Comparison of ENCODE assay signal across 20 cellular contexts in genomic region chr19:12871681-12872080, GRCh38. TPM values are rescaled to one million over a fixed set of nuclear protein-coding genes. Genes with fewer than 3 reads are reported as not detected.
DNase-seq lines count a peak whose midpoint lies in the region; ATAC-seq, FAIRE-seq and TF ChIP-seq lines count a peak whose summit lies in the region.
"Had no signal": no experiment of that assay in that cellular context is flagged by ENCODE, and none has a peak within 500 bp of the region (broad histone marks: within the 10 kb centered on the region; RNA-seq: fewer than 3 reads in every experiment).

No MANE protein-coding gene starts in this region.

- H2AFZ ChIP-seq in K562 (ENCODE audit: low read depth, low read length) = no peak overlapping the region

- no peak for TF ChIP-seq POLR2A in K562 (conservative IDR thresholded peaks at IDR 0.05)
- TF ChIP-seq POLR2A in gastroesophageal sphincter (IDR thresholded peaks at IDR 0.05) = no peak

- no peaks in the 10 kb centered on the region for H3K79me2 ChIP-seq in K562 (ENCODE audit: control insufficient read depth, insufficient read depth, low read length)

- DNase-seq in HEK293T (ENCODE audit: extremely low spot score) (no peak), K562 (ENCODE audit: extremely low read depth in 1 of 4, low spot score in 3 of 4) (no peak), nephron progenitor cell (no peak)
- DNase-seq: CD8-positive, alpha-beta T cell; COR-L47; DMS79; GOT3; H9; IMR-90 had no signal

- 39% methylated on average over 3 of the region's 3 CpGs for WGBS in K562 (ENCODE audit: insufficient coverage, low coverage, missing lambda C conversion rate)
- WGBS in gastroesophageal sphincter (ENCODE audit: low coverage in 1 of 2), 2 donors = 84 to 87% methylated on average over 2 to 3 of the region's 3 CpGs

- H3K4me2 ChIP-seq in K562 (ENCODE audit: insufficient read depth, low read length) = no peak overlapping the region
- H3K4me2 ChIP-seq: KMS-11 had no signal

- TF ChIP-seq CTCF in K562 (IDR thresholded peaks at IDR 0.05 in 2 of 3, conservative IDR thresholded peaks at IDR 0.05 in 1 of 3; ENCODE audit: insufficient read depth in 2 of 3, low read depth in 1 of 3, low read length in 3 of 3) (no peak), nephron progenitor cell (IDR thresholded peaks at IDR 0.05) (no peak), gastroesophageal sphincter (IDR thresholded peaks at IDR 0.05) (no peak)

- H3K27me3 Mint-ChIP-seq in nephron progenitor cell (ENCODE audit: low read depth, poor library complexity) = peaks cover 17% of the 10 kb centered on the region

- H3K36me3 Mint-ChIP-seq in nephron progenitor cell (ENCODE audit: low read depth) = peaks cover 40% of the 10 kb centered on the region

- FAIRE-seq in K562 (lab: Jason Lieb, UNC) = no peak
- FAIRE-seq: GM18507 had no signal

- no peak for TF ChIP-seq EP300 in K562 (IDR thresholded peaks at IDR 0.05; ENCODE audit: low read length)
- no peak for TF ChIP-seq EP300 in gastroesophageal sphincter (IDR thresholded peaks at IDR 0.05)

- in situ Hi-C loops in K562 (cut with MboI) = no loop called here

- peaks cover 7% of the 10 kb centered on the region for H3K4me1 Mint-ChIP-seq in nephron progenitor cell

- H3K4me3 ChIP-seq in K562 (no peak overlapping the region), gastroesophageal sphincter (no peak overlapping the region)
- H3K4me3 ChIP-seq: GM12878 had no signal

- H3K9me3 Mint-ChIP-seq in nephron progenitor cell = peaks cover 13% of the 10 kb centered on the region
- H3K9me3 Mint-ChIP-seq: CD8-positive, alpha-beta T cell had no signal

- H4K20me1 ChIP-seq in K562 (replicated peaks; ENCODE audit: control insufficient read depth, insufficient read depth, low read length) = no peaks in the 10 kb centered on the region

- CTCF ChIA-PET in HEK293T (lab: Yijun Ruan, JAX) = no interaction called here
- CTCF ChIA-PET in K562 (lab: Yijun Ruan, JAX; ENCODE audit: low intra/inter-chr PET ratio) = no interaction called here

- no peaks in the 10 kb centered on the region for H3K27me3 ChIP-seq in K562 (ENCODE audit: control insufficient read depth in 2 of 2, insufficient read depth in 2 of 2, low read length in 2 of 2)
- peaks cover 25% of the 10 kb centered on the region for H3K27me3 ChIP-seq in gastroesophageal sphincter

- H3K27ac Mint-ChIP-seq in nephron progenitor cell = peak overlapping the region; percentile 11
- H3K27ac Mint-ChIP-seq: H9 had no signal

- peaks cover 5 to 46% of the 10 kb centered on the region in 2 experiments; a peak in 4 of 5 replicates for H3K4me1 ChIP-seq in K562 (replicated peaks in 1 of 2; ENCODE audit: control insufficient read depth in 2 of 2, insufficient read depth in 2 of 2, low read length in 2 of 2)
- peaks cover 0 to 13% (median 5%) of the 10 kb centered on the region in 3 donors for H3K4me1 ChIP-seq in gastroesophageal sphincter

- intact Hi-C loops in K562 (cut with micrococcal nuclease) = no loop called here

- POLR2A ChIA-PET in HEK293T (lab: Yijun Ruan, JAX) = no interaction called here
- POLR2A ChIA-PET in K562 (lab: Yijun Ruan, JAX) = interaction anchor here (1.0 to 3.3 kb wide), 3 partner anchors 10 to 50 kb away, joined by 3 to 37 read pairs (median 23); partner anchors contain the start of genes DNASE2 and KLF1

- no TSS peak for BruUV-seq in K562 (replicated peaks; lab: Mats Ljungman, UMichigan)

- no peak overlapping the region for H3K9ac ChIP-seq in K562 (ENCODE audit: insufficient read depth in 1 of 2, low read depth in 2 of 2, low read length in 2 of 2)
- H3K9ac ChIP-seq: KMS-11 had no signal

- TF ChIP-seq RAD21 in K562 (CRISPR knock-in tag; conservative IDR thresholded peaks at IDR 0.05 in 1 of 2, IDR thresholded peaks at IDR 0.05 in 1 of 2) = no peak

- peaks cover 18% of the 10 kb centered on the region; the same call in 2 of the 3 replicates for H3K36me3 ChIP-seq in K562 (ENCODE audit: control insufficient read depth, insufficient read depth, low read length)
- H3K36me3 ChIP-seq in gastroesophageal sphincter = peaks cover 0 to 37% of the 10 kb centered on the region in 2 donors

- no peaks in the 10 kb centered on the region for H3K9me1 ChIP-seq in K562 (ENCODE audit: control insufficient read depth, insufficient read depth, low read length)

- ATAC-seq in K562 = no peak
- ATAC-seq in gastroesophageal sphincter = no peak
- no peak for ATAC-seq in HG03108 (IDR thresholded peaks at IDR 0.05; ENCODE audit: unreplicated experiment)
- no peak for ATAC-seq in GM21825 (IDR thresholded peaks at IDR 0.05; ENCODE audit: unreplicated experiment)
- ATAC-seq: CD8-positive, alpha-beta T cell had no signal

- H3K9me3 ChIP-seq in K562 (replicated peaks; ENCODE audit: control insufficient read depth, insufficient read depth, low read depth, low read length) = peaks cover 2% of the 10 kb centered on the region; the same call in 1 of the 2 replicates
- H3K9me3 ChIP-seq in gastroesophageal sphincter = no peaks in the 10 kb centered on the region

- H3K27ac ChIP-seq in K562 (ENCODE audit: extremely low read depth, low read depth, low read length) (no peak overlapping the region), gastroesophageal sphincter (no peak overlapping the region)
- H3K27ac ChIP-seq: KMS-11 had no signal

- H3K4me3 Mint-ChIP-seq in nephron progenitor cell = no peak overlapping the region
- H3K4me3 Mint-ChIP-seq: CD14-positive monocyte; CD8-positive, alpha-beta T cell; H9 had no signal

RNA-seq across cellular contexts. Expression of gene DNASE2, which starts 9.6 kb away (rescaled TPM):
- total RNA-seq in K562 (2011; cell fraction: chromatin; rRNA removed; ENCODE audit: low replicate concordance) = 27.4 and 52.2 TPM in 2 replicates
- total RNA-seq in K562 (2011; cell fraction: nucleolus; rRNA removed) = 66.1 and 75.4 TPM in 2 replicates
- total RNA-seq in K562 (2011; cell fraction: nucleoplasm; rRNA removed) = 43.7 and 50.4 TPM in 2 replicates
- total RNA-seq in K562 (2014; rRNA removed) (20.1 and 22.1 TPM in 2 replicates), K562 (2014; rRNA removed; fragmentation: Illumina TruSeq; extraction: Trizol) (15.4 and 17.4 TPM in 2 replicates), K562 (2015; rRNA removed; fragmentation: Illumina TruSeq; extraction: Trizol) (17.8 and 20.2 TPM in 2 replicates), K562 (2021) (21.1 and 25.4 TPM in 2 replicates), gastroesophageal sphincter (10 to 100 TPM; 22.3 to 37.1 (median 32.9) TPM)
- polyA plus RNA-seq in K562 (2011; rRNA removed) (19.0 and 38.0 TPM in 2 replicates), K562 (2014; fragmentation: Illumina TruSeq; extraction: Trizol) (20.3 and 31.2 TPM in 2 replicates), K562 (2014; fragmentation: Nextera tagmentation; extraction: Ambion mirVana) (1 to 10 TPM; 4.4 to 6.1 TPM), K562 (2014; rRNA removed) (27.0 and 29.8 TPM in 2 replicates)
- polyA plus RNA-seq in K562 (2011; cell fraction: cytosol; rRNA removed) = 38.9 and 53.7 TPM in 2 replicates
- 5.7 and 9.8 TPM in 2 replicates for polyA plus RNA-seq in K562 (2011; cell fraction: nucleus; rRNA removed)
- polyA plus RNA-seq in K562 (2012) = 23.6 and 112 TPM in 2 replicates
- 12.8 and 19.9 TPM in 2 replicates for polyA minus RNA-seq in K562 (2011; rRNA and poly(A)+ RNA removed)
- 13.2 and 19.3 TPM in 2 replicates for polyA minus RNA-seq in K562 (2011; cell fraction: cytosol; rRNA and poly(A)+ RNA removed)
- 3.6 and 8.9 TPM in 2 replicates for polyA minus RNA-seq in K562 (2011; cell fraction: nucleus; rRNA and poly(A)+ RNA removed)

RNA-seq across cellular contexts. Expression of gene KLF1, which starts 15.3 kb away (rescaled TPM):
- total RNA-seq in K562 (2011; cell fraction: chromatin; rRNA removed; ENCODE audit: low replicate concordance) = 6.4 and 26.3 TPM in 2 replicates
- total RNA-seq in K562 (2011; cell fraction: nucleolus; rRNA removed) = 42.0 and 42.9 TPM in 2 replicates
- 23.0 and 24.3 TPM in 2 replicates for total RNA-seq in K562 (2011; cell fraction: nucleoplasm; rRNA removed)
- total RNA-seq in K562 (2014; rRNA removed) (163 and 229 TPM in 2 replicates), K562 (2014; rRNA removed; fragmentation: Illumina TruSeq; extraction: Trizol) (26.9 and 40.3 TPM in 2 replicates), K562 (2015; rRNA removed; fragmentation: Illumina TruSeq; extraction: Trizol) (76.4 and 81.8 TPM in 2 replicates), K562 (2021) (144 and 168 TPM in 2 replicates), gastroesophageal sphincter (not detected)
- polyA plus RNA-seq in K562 (2011; rRNA removed) (47.3 and 58.8 TPM in 2 replicates), K562 (2014; fragmentation: Illumina TruSeq; extraction: Trizol) (38.0 and 76.5 TPM in 2 replicates), K562 (2014; fragmentation: Nextera tagmentation; extraction: Ambion mirVana) (1 to 10 TPM; 8.4 to 9.3 TPM), K562 (2014; rRNA removed) (111 and 113 TPM in 2 replicates)
- polyA plus RNA-seq in K562 (2011; cell fraction: cytosol; rRNA removed) = 72.0 and 223 TPM in 2 replicates
- 45.6 and 85.0 TPM in 2 replicates for polyA plus RNA-seq in K562 (2011; cell fraction: nucleus; rRNA removed)
- polyA plus RNA-seq in K562 (2012) = 70.7 and 93.0 TPM in 2 replicates
- polyA minus RNA-seq in K562 (2011; rRNA and poly(A)+ RNA removed) = 11.6 and 17.2 TPM in 2 replicates
- polyA minus RNA-seq in K562 (2011; cell fraction: cytosol; rRNA and poly(A)+ RNA removed) = 35.4 and 37.3 TPM in 2 replicates
- polyA minus RNA-seq in K562 (2011; cell fraction: nucleus; rRNA and poly(A)+ RNA removed) = 23.3 and 27.4 TPM in 2 replicates
- total RNA-seq: CD8-positive, alpha-beta T cell; G401; HT-29; IMR-90 had no signal
- polyA plus RNA-seq: BJ, IMR-90 had no signal

RNA-seq across cellular contexts. Expression of gene GCDH, which starts 19.3 kb away (rescaled TPM):
- total RNA-seq in K562 (2011; cell fraction: chromatin; rRNA removed; ENCODE audit: low replicate concordance) = 55.0 and 139 TPM in 2 replicates
- 92.4 and 115 TPM in 2 replicates for total RNA-seq in K562 (2011; cell fraction: nucleolus; rRNA removed)
- total RNA-seq in K562 (2011; cell fraction: nucleoplasm; rRNA removed) = 67.1 and 68.3 TPM in 2 replicates
- total RNA-seq in K562 (2014; rRNA removed) (25.7 and 37.9 TPM in 2 replicates), K562 (2014; rRNA removed; fragmentation: Illumina TruSeq; extraction: Trizol) (11.5 and 17.7 TPM in 2 replicates), K562 (2015; rRNA removed; fragmentation: Illumina TruSeq; extraction: Trizol) (19.1 and 21.3 TPM in 2 replicates), K562 (2021) (40.1 and 47.5 TPM in 2 replicates), gastroesophageal sphincter (10 to 100 TPM; 46.7 to 87.6 (median 56.3) TPM)
- polyA plus RNA-seq in K562 (2011; rRNA removed) (16.8 and 19.8 TPM in 2 replicates), K562 (2014; fragmentation: Illumina TruSeq; extraction: Trizol) (20.6 and 38.9 TPM in 2 replicates), K562 (2014; fragmentation: Nextera tagmentation; extraction: Ambion mirVana) (1 to 10 TPM; 2.9 to 5.5 TPM), K562 (2014; rRNA removed) (44.7 and 50.8 TPM in 2 replicates)
- 38.3 and 58.8 TPM in 2 replicates for polyA plus RNA-seq in K562 (2011; cell fraction: cytosol; rRNA removed)
- 44.2 and 61.1 TPM in 2 replicates for polyA plus RNA-seq in K562 (2011; cell fraction: nucleus; rRNA removed)
- polyA plus RNA-seq in K562 (2012) = 12.4 and 34.6 TPM in 2 replicates
- 12.1 and 21.1 TPM in 2 replicates for polyA minus RNA-seq in K562 (2011; rRNA and poly(A)+ RNA removed)
- 17.9 and 18.6 TPM in 2 replicates for polyA minus RNA-seq in K562 (2011; cell fraction: cytosol; rRNA and poly(A)+ RNA removed)
- polyA minus RNA-seq in K562 (2011; cell fraction: nucleus; rRNA and poly(A)+ RNA removed) = 26.5 and 27.9 TPM in 2 replicates

RNA-seq across cellular contexts. Expression of gene MAST1, which starts 33.4 kb away (rescaled TPM):
- 16.9 and 44.1 TPM in 2 replicates for total RNA-seq in K562 (2011; cell fraction: chromatin; rRNA removed; ENCODE audit: low replicate concordance)
- 24.6 and 28.7 TPM in 2 replicates for total RNA-seq in K562 (2011; cell fraction: nucleolus; rRNA removed)
- 19.8 and 23.5 TPM in 2 replicates for total RNA-seq in K562 (2011; cell fraction: nucleoplasm; rRNA removed)
- 3.9 and 5.7 TPM in 2 replicates for total RNA-seq in K562 (2014; rRNA removed)
- total RNA-seq in K562 (2014; rRNA removed; fragmentation: Illumina TruSeq; extraction: Trizol) = 1.9 and 2.8 TPM in 2 replicates
- total RNA-seq in K562 (2015; rRNA removed; fragmentation: Illumina TruSeq; extraction: Trizol) = 2.9 and 3.1 TPM in 2 replicates
- total RNA-seq in K562 (2021) = 10.3 and 12.1 TPM in 2 replicates
- 8.2 and 17.4 TPM in 2 replicates for polyA plus RNA-seq in K562 (2011; rRNA removed)
- 12.7 and 13.3 TPM in 2 replicates for polyA plus RNA-seq in K562 (2011; cell fraction: cytosol; rRNA removed)
- 58.3 and 58.5 TPM in 2 replicates for polyA plus RNA-seq in K562 (2011; cell fraction: nucleus; rRNA removed)
- 6.0 and 9.1 TPM in 2 replicates for polyA plus RNA-seq in K562 (2012)
- polyA plus RNA-seq in K562 (2014; fragmentation: Illumina TruSeq; extraction: Trizol) = 6.4 and 8.8 TPM in 2 replicates
- polyA plus RNA-seq in K562 (2014; fragmentation: Nextera tagmentation; extraction: Ambion mirVana) = under 1 TPM; 0.48 to 0.67 TPM
- polyA plus RNA-seq in K562 (2014; rRNA removed) = 7.6 and 10.5 TPM in 2 replicates
- polyA minus RNA-seq in K562 (2011; rRNA and poly(A)+ RNA removed) = 5.9 and 8.4 TPM in 2 replicates
- 9.2 and 12.7 TPM in 2 replicates for polyA minus RNA-seq in K562 (2011; cell fraction: cytosol; rRNA and poly(A)+ RNA removed)
- polyA minus RNA-seq in K562 (2011; cell fraction: nucleus; rRNA and poly(A)+ RNA removed) = 6.7 and 10.0 TPM in 2 replicates
- total RNA-seq in gastroesophageal sphincter = 1 to 10 TPM in 1 of 4 donors, under 1 TPM in 1, not detected in 2; 0.15 to 1.5 TPM

RNA-seq across cellular contexts. Expression of gene RTBDN, which starts 37.3 kb away (rescaled TPM):
- 0.76 and 1.6 TPM in 2 replicates for total RNA-seq in K562 (2011; cell fraction: chromatin; rRNA removed; ENCODE audit: low replicate concordance)
- 2.8 and 3.8 TPM in 2 replicates for total RNA-seq in K562 (2011; cell fraction: nucleolus; rRNA removed)
- 3.1 and 3.4 TPM in 2 replicates for total RNA-seq in K562 (2011; cell fraction: nucleoplasm; rRNA removed)
- total RNA-seq in K562 (2014; rRNA removed) (0.73 and 1.1 TPM in 2 replicates), K562 (2014; rRNA removed; fragmentation: Illumina TruSeq; extraction: Trizol) (0.19 and 0.22 TPM in 2 replicates), K562 (2015; rRNA removed; fragmentation: Illumina TruSeq; extraction: Trizol) (0.40 and 1.1 TPM in 2 replicates), K562 (2021) (0.69 and 2.3 TPM in 2 replicates), gastroesophageal sphincter (1 to 10 TPM in 1 of 4 donors, not detected in 3; 1.1 TPM)
- polyA plus RNA-seq in K562 (2011; rRNA removed) (0.86 and 0.87 TPM in 2 replicates), K562 (2014; fragmentation: Illumina TruSeq; extraction: Trizol) (0.96 and 1.2 TPM in 2 replicates), K562 (2014; fragmentation: Nextera tagmentation; extraction: Ambion mirVana) (under 1 TPM in 1 of 2 experiments, not detected in 1; 0.20 TPM), K562 (2014; rRNA removed) (0.58 and 1.9 TPM in 2 replicates)
- 1.4 and 1.9 TPM in 2 replicates for polyA plus RNA-seq in K562 (2011; cell fraction: cytosol; rRNA removed)
- polyA plus RNA-seq in K562 (2011; cell fraction: nucleus; rRNA removed) = 0.63 and 1.0 TPM in 2 replicates
- polyA plus RNA-seq in K562 (2012) = 2.0 and 3.5 TPM in 2 replicates
- polyA minus RNA-seq in K562 (2011; rRNA and poly(A)+ RNA removed) = not detected in 2 replicates
- 1.7 TPM in 1 of 2 replicates, not detected in the other for polyA minus RNA-seq in K562 (2011; cell fraction: cytosol; rRNA and poly(A)+ RNA removed)
- polyA minus RNA-seq in K562 (2011; cell fraction: nucleus; rRNA and poly(A)+ RNA removed) = 0.56 TPM in 1 of 2 replicates, not detected in the other
- total RNA-seq: A673; CD8-positive, alpha-beta T cell; IMR-90 had no signal
- polyA plus RNA-seq: CD14-positive monocyte, GM12878 had no signal

Comparison
In these comparisons a context has a peak if more than half of its experiments do, and no peak if none do; other contexts are left out.
1. RNA of gene KLF1, which starts 15.3 kb away (total RNA-seq): 6.4 to 229 TPM in K562; not detected in gastroesophageal sphincter; every median in the first group is over 4 times any median in the second.